Comparison of ENCODE assay signal across 1 cellular context in the genomic region with DNA sequence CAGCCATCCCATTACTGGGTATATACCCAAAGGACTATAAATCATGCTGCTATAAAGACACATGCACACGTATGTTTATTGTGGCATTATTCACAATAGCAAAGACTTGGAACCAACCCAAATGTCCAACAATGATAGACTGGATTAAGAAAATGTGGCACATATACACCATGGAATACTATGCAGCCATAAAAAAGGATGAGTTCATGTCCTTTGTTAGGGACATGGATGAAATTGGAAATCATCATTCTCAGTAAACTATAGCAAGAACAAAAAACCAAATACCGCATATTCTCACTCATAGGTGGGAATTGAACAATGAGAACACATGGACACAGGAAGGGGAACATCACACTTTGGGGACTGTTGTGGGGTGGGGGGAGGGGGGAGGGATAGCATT.
TF ChIP-seq lines count a peak whose summit lies in the region.
"Not testable (repeated sequence)": the region's sequence is repeated elsewhere in the genome, so short reads cannot be mapped to it uniquely, and the experiment has no call there.

No MANE protein-coding gene starts in this region.

- CTCF ChIA-PET in HEK293 (lab: Yijun Ruan, JAX): not testable (repeated sequence)

- not testable (repeated sequence) for TF ChIP-seq CTCF in HEK293 (tag by site-specific recombination; IDR thresholded peaks at IDR 0.05)

- POLR2A ChIA-PET in HEK293 (lab: Yijun Ruan, JAX): not testable (repeated sequence)

- H3K4me1 ChIP-seq in HEK293 (ENCODE audit: control insufficient read depth, insufficient read depth, low read length): not testable (repeated sequence)

- H3K36me3 ChIP-seq in HEK293 (ENCODE audit: control insufficient read depth in 2 of 2, insufficient read depth in 1 of 2, low read length in 2 of 2): not testable (repeated sequence)

- H3K9me3 ChIP-seq in HEK293 (ENCODE audit: control insufficient read depth, insufficient read depth, low read depth, low read length): not testable (repeated sequence)

- not testable (repeated sequence) for H3K27ac ChIP-seq in HEK293 (ENCODE audit: extremely low read depth, low read depth, low read length)

- H3K4me3 ChIP-seq in HEK293 (ENCODE audit: low read depth, low read length): not testable (repeated sequence)

TF ChIP-seq in HEK293, 187 proteins besides CTCF, POLR2A, EP300 and RAD21:
- TF ChIP-seq, protein P1, sequence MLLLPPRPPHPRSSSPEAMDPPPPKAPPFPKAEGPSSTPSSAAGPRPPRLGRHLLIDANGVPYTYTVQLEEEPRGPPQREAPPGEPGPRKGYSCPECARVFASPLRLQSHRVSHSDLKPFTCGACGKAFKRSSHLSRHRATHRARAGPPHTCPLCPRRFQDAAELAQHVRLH (tag by site-specific recombination; IDR thresholded peaks at IDR 0.05): 0 out of 2 replicates have a peak, but pooled peaks have one; percentile 55
- TF ChIP-seq ZNF146 (tag by site-specific recombination; IDR thresholded peaks at IDR 0.05): peak; percentile 91
